In genomic region chr5:178123094-178123986, GRCh38 we compare ENCODE assay signal across 2 cellular contexts.
A peak's percentile ranks its signal among the peaks of the same experiment; 100 is the strongest.
TF ChIP-seq lines count a peak whose summit lies in the region.

No MANE protein-coding gene starts in this region.

TF ChIP-seq in HCT116, 20 proteins besides CTCF, POLR2A, EP300 and RAD21:
- no peak for TF ChIP-seq CBX3 (IDR thresholded peaks at IDR 0.05; ENCODE audit: low read depth)
- no peak for TF ChIP-seq POLR2AphosphoS5 (IDR thresholded peaks at IDR 0.05; ENCODE audit: low read depth, low read length)
- no peak for TF ChIP-seq REST (IDR thresholded peaks at IDR 0.05; ENCODE audit: low read depth)
- no peak for TF ChIP-seq YY1 (IDR thresholded peaks at IDR 0.05; ENCODE audit: extremely low read depth, insufficient replicate concordance, low read depth, low read length)
- TF ChIP-seq CEBPB (IDR thresholded peaks at IDR 0.05; ENCODE audit: low read depth) = no peak
- no peak for TF ChIP-seq ATF3 (IDR thresholded peaks at IDR 0.05)
- no peak for TF ChIP-seq EZH2phosphoT487 (IDR thresholded peaks at IDR 0.05; ENCODE audit: borderline replicate concordance)
- TF ChIP-seq JUND (IDR thresholded peaks at IDR 0.05) = no peak
- TF ChIP-seq ZNF274 (IDR thresholded peaks at IDR 0.05; ENCODE audit: low read depth, low read length) = no peak
- TF ChIP-seq SP1 (IDR thresholded peaks at IDR 0.05; ENCODE audit: low read depth) = no peak
- TF ChIP-seq SRF (IDR thresholded peaks at IDR 0.05; ENCODE audit: low read depth) = no peak
- no peak for TF ChIP-seq ELF1 (IDR thresholded peaks at IDR 0.05; ENCODE audit: borderline replicate concordance, low read depth)
- no peak for TF ChIP-seq MAX (IDR thresholded peaks at IDR 0.05)
- no peak for TF ChIP-seq ZBTB33 (IDR thresholded peaks at IDR 0.05; ENCODE audit: extremely low read depth, insufficient replicate concordance, low read length)
- no peak for TF ChIP-seq FOSL1 (IDR thresholded peaks at IDR 0.05; ENCODE audit: low read depth)
- no peak for TF ChIP-seq EZH2 (IDR thresholded peaks at IDR 0.05)
- no peak for TF ChIP-seq ZFX (IDR thresholded peaks at IDR 0.05)
- no peak for TF ChIP-seq SIN3A (IDR thresholded peaks at IDR 0.05; ENCODE audit: low read depth)

TF ChIP-seq in K562, 482 proteins besides CTCF, POLR2A, EP300 and RAD21:
- TF ChIP-seq POLR2G (IDR thresholded peaks at IDR 0.05; ENCODE audit: low read depth, low read length) (peak; percentile 17; the same call in 1 of the 2 replicates), ASH1L (IDR thresholded peaks at IDR 0.05; ENCODE audit: borderline replicate concordance, low read depth, partially characterized antibody) (no peak), MTA1 (IDR thresholded peaks at IDR 0.05; ENCODE audit: borderline replicate concordance) (no peak), CREB1 (IDR thresholded peaks at IDR 0.05) (no peak), CREB1 (CRISPR knock-in tag; IDR thresholded peaks at IDR 0.05) (no peak), RBFOX2 (IDR thresholded peaks at IDR 0.05; ENCODE audit: low read depth, low read length) (0 out of 2 replicates have a peak, but pooled peaks have one; percentile 10)
